Comparison of ENCODE assay signal across 13 cellular contexts in the genomic region with DNA sequence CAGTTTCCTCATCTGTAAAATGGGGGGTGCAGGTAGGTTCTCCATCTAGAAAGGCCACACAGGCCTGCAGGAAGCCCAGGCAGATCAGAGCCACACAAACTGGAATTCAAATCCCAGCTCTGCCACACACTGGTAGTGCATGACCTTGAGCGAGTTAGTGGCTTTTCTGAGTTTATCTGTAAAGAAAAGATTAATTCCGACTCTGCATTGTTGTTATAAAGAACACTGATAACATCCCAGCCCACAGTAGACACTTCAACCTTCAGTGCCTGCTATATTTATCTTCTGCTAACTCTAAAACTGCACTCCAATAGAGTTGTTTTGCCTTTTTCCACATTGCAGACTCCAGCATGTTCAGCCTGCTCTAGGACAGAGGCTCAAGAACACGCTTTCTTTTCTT.
DNase-seq lines count a peak whose midpoint lies in the region; ATAC-seq and TF ChIP-seq lines count a peak whose summit lies in the region.
"Had no signal": no experiment of that assay in that cellular context is flagged by ENCODE, and none has a peak within 500 bp of the region (broad histone marks: within the 10 kb centered on the region; RNA-seq: fewer than 3 reads in every experiment).

No MANE protein-coding gene starts in this region.

- peak overlapping the region; percentile 70 for H3K27ac ChIP-seq in MM.1S (ENCODE audit: low read length)
- peak overlapping the region; percentile 20 to 84 (median 76) for H3K27ac ChIP-seq in esophagus squamous epithelium
- peak overlapping the region; percentile 86 for H3K27ac ChIP-seq in right cardiac atrium (ENCODE audit: low read length)
- H3K27ac ChIP-seq in stomach = peak overlapping the region; percentile 16 to 71 (median 56)

- H3K79me2 ChIP-seq in MM.1S (ENCODE audit: low read length) = peaks cover 84% of the 10 kb centered on the region

- no peaks in the 10 kb centered on the region for H4K20me1 ChIP-seq in MM.1S (ENCODE audit: insufficient read depth, low read length)

- intact Hi-C loops in esophagus squamous epithelium (cut with DNase I) (loop anchor here (5.0 kb wide), 1 partner anchor 93 kb away; no protein-coding TSS in a partner anchor), right cardiac atrium (cut with DNase I) (loop anchor here in 2 of 4 donors (5.0 kb wide), 2 partner anchors 88 to 93 kb away; no protein-coding TSS in a partner anchor), stomach (cut with DNase I; ENCODE audit: low total_unique reads) (no loop called here)

- H3K4me1 ChIP-seq in MM.1S (ENCODE audit: low read length) (peaks cover 34% of the 10 kb centered on the region), esophagus squamous epithelium (peaks cover 9 to 95% (median 48%) of the 10 kb centered on the region in 3 donors), right cardiac atrium (ENCODE audit: control insufficient read depth, insufficient read depth, low read length) (peaks cover 12% of the 10 kb centered on the region), stomach (peaks cover 35 to 56% (median 46%) of the 10 kb centered on the region in 4 donors)

- no peak for TF ChIP-seq EP300 in stomach (IDR thresholded peaks at IDR 0.05)

- no peak overlapping the region for H2AFZ ChIP-seq in MM.1S (ENCODE audit: low read length)

- peak overlapping the region; percentile 32 for H3K4me3 ChIP-seq in MM.1S (ENCODE audit: low read length)
- H3K4me3 ChIP-seq in esophagus squamous epithelium = peak overlapping the region in 2 of 4 donors; percentile 3 to 29
- H3K4me3 ChIP-seq in right cardiac atrium (ENCODE audit: low read length) = peak overlapping the region; percentile 18
- no peak overlapping the region for H3K4me3 ChIP-seq in stomach

- no peak for DNase-seq in MM.1S
- DNase-seq in esophagus squamous epithelium (lab: John Stamatoyannopoulos, UW) = no peak
- DNase-seq in right cardiac atrium = no peak
- no peak for DNase-seq in stomach
- DNase-seq in central memory CD4-positive, alpha-beta T cell = no peak
- DNase-seq: C1 segment of cervical spinal cord, DMS 273 treated with DMSO at 0.1 percent for 48 hours, GDM1, NCI-H1092 treated with DMSO at 0.1 percent for 48 hours, NCI-H2081 treated with DMSO at 0.1 percent for 48 hours, NCI-H510A had no signal

- H3F3A ChIP-seq in MM.1S (ENCODE audit: insufficient read depth, low read length) = peaks cover 31% of the 10 kb centered on the region

- WGBS in esophagus squamous epithelium, 2 donors = 79 to 84% methylated on average over 3 of the region's 3 CpGs
- 42% methylated on average over 3 of the region's 3 CpGs for WGBS in right cardiac atrium
- WGBS in stomach, 5 donors = 26 to 44% (median 37%) methylated on average over 3 of the region's 3 CpGs

- TF ChIP-seq CTCF in MM.1S (IDR thresholded peaks at IDR 0.05; ENCODE audit: low read length) (no peak), esophagus squamous epithelium (IDR thresholded peaks at IDR 0.05) (no peak), stomach (IDR thresholded peaks at IDR 0.05) (no peak)

- ATAC-seq in right cardiac atrium (peak; percentile 14 to 35), GM21786 (IDR thresholded peaks at IDR 0.05; ENCODE audit: unreplicated experiment) (no peak), HG03175 (IDR thresholded peaks at IDR 0.05; ENCODE audit: unreplicated experiment) (no peak)

- H3K9ac ChIP-seq in MM.1S (ENCODE audit: low read length) = peak overlapping the region; percentile 22; the same call in 1 of the 2 replicates

- H3K27me3 ChIP-seq in MM.1S (replicated peaks; ENCODE audit: insufficient read depth, low read length) (no peaks in the 10 kb centered on the region), esophagus squamous epithelium (no peaks in the 10 kb centered on the region), right cardiac atrium (ENCODE audit: control insufficient read depth, insufficient read depth) (no peaks in the 10 kb centered on the region), stomach (no peaks in the 10 kb centered on the region)

- no peak for TF ChIP-seq POLR2A in esophagus squamous epithelium (IDR thresholded peaks at IDR 0.05)
- no peak for TF ChIP-seq POLR2A in stomach (IDR thresholded peaks at IDR 0.05)

- no peaks in the 10 kb centered on the region for H3K9me2 ChIP-seq in MM.1S (replicated peaks; ENCODE audit: insufficient read depth, low read length)

- H3K9me3 ChIP-seq in MM.1S (replicated peaks; ENCODE audit: insufficient read depth, low read length) (no peaks in the 10 kb centered on the region), esophagus squamous epithelium (no peaks in the 10 kb centered on the region), right cardiac atrium (ENCODE audit: control insufficient read depth, low read length) (no peaks in the 10 kb centered on the region), stomach (no peaks in the 10 kb centered on the region)

- H3K36me3 ChIP-seq in MM.1S (replicated peaks; ENCODE audit: insufficient read depth, low read length) = no peaks in the 10 kb centered on the region
- H3K36me3 ChIP-seq in esophagus squamous epithelium = no peaks in the 10 kb centered on the region
- H3K36me3 ChIP-seq in stomach = no peaks in the 10 kb centered on the region

- H3K4me2 ChIP-seq in MM.1S (ENCODE audit: low read depth, low read length) = peak overlapping the region; percentile 72

Comparison
In these comparisons a context has a peak if more than half of its experiments do, and no peak if none do; other contexts are left out.
1. H3K4me3 ChIP-seq: peak in MM.1S (single experiment) and right cardiac atrium (single experiment); none in stomach (0 of 4).
2. ATAC-seq: peak in right cardiac atrium (2 of 2); none in GM21786 (single experiment) and HG03175 (single experiment).
3. Peak in every context shown above with its lines, with median percentiles within 50 percentile points of each other: H3K27ac ChIP-seq.